1 cellular context compared by ENCODE assay signal in the genomic region with DNA sequence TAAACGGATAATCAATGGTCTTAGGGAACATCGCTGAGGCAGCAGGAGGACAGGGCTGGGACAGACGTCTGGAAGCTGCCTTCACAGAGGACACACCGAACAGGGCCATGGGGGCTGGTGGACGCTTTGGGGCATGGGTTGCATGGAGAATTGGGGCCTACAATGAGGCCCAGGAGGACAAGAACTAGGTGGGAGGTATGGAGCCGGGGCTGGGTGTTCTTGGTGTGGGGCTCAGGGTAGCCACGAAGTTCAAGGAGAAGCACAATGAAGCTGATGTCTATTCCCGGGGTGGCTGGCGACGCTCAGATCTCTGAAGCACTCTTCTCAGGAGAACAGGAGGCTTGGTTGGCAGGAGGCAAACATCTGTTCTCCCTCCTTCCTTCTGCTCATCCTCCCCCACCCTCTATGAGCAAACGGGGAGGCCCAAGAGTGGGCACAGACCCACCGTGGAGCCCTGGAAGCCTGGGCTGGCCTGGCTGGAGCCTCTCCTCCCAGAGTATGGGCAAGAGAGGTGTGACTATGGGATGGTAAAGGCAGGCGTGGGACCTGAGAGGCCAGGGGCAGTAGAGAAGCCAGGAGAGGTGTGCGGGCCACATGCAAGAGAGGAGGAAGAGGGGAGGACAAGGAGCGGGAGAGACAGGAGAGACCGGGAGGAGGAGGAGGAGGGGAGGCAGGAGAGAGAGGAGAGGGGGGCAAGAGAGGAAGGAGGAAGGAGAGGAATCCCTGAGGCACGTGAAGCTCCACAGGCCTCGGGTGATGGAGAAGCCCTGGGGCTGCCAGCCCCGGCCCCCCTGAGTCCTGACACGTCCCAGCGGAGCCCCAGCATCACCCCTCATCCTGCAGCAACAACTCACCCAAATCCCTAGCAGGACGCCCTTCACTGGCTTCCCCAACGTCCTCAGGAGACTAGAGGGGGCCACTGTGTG.
A peak's percentile ranks its signal among the peaks of the same experiment; 100 is the strongest.
TF ChIP-seq lines count a peak whose summit lies in the region.

No MANE protein-coding gene starts in this region.

TF ChIP-seq in K562, 482 proteins besides CTCF, POLR2A, EP300 and RAD21 (continued from another document):
- TF ChIP-seq PRDM10 (IDR thresholded peaks at IDR 0.05; ENCODE audit: partially characterized antibody), result peak; percentile 29
- TF ChIP-seq, protein P1, sequence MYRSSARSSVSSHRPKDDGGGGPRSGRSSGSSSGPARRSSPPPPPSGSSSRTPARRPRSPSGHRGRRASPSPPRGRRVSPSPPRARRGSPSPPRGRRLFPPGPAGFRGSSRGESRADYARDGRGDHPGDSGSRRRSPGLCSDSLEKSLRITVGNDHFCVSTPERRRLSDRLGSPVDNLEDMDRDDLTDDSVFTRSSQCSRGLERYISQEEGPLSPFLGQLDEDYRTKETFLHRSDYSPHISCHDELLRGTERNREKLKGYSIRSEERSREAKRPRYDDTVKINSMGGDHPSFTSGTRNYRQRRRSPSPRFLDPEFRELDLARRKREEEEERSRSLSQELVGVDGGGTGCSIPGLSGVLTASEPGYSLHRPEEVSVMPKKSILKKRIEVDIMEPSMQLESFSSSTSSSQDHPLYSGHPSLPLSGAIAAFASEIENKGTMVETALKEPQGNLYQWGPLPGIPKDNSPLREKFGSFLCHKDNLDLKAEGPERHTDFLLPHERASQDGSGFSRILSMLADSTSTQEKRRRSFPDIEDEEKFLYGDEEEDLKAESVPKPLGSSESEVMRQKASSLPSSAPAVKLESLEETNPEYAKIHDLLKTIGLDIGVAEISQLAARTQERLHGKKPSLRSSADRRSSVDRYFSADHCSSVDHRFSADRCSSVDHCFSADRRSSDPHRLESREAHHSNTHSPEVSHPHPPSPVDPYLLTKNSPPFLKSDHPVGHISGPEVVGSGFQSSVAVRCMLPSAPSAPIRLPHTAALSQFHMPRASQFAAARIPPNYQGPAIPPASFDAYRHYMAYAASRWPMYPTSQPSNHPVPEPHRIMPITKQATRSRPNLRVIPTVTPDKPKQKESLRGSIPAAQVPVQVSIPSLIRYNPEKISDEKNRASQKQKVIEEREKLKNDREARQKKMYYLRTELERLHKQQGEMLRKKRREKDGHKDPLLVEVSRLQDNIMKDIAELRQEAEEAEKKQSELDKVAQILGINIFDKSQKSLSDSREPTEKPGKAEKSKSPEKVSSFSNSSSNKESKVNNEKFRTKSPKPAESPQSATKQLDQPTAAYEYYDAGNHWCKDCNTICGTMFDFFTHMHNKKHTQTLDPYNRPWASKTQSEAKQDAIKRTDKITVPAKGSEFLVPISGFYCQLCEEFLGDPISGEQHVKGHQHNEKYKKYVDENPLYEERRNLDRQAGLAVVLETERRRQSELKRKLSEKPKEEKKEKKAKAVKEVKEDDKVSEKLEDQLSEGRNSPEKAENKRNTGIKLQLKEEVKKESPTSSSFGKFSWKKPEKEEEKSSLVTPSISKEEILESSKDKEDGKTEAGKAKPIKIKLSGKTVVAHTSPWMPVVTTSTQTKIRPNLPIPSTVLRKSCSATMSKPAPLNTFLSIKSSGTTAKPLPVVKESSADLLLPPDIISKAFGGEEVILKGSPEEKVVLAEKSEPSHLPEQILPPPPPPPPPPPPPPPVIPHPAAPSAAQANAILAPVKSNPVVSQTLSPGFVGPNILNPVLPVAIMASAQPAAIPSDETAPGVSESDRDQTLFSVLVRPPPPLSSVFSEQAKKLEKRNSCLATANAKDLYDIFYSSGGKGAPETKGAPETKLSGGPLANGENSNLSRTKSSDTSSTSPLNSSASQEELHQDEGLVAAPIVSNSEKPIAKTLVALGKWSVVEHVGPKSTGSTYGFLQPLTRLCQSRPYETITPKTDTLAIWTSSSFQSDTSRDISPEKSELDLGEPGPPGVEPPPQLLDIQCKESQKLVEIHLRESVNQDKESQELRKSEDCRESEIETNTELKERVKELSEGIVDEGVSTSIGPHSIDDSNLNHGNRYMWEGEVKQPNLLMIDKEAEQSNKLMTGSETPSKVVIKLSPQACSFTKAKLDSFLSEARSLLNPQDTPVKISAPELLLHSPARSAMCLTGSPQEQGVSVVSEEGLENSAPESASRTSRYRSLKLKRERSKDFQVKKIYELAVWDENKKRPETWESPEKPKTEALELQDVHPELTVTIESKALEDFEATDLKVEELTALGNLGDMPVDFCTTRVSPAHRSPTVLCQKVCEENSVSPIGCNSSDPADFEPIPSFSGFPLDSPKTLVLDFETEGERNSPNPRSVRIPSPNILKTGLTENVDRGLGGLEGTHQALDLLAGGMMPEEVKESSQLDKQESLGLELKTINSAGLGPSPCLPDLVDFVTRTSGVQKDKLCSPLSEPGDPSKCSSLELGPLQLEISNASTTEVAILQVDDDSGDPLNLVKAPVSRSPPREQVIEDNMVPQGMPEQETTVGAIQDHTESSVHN (IDR thresholded peaks at IDR 0.05; ENCODE audit: borderline replicate concordance in 1 of 2, low read depth in 1 of 2), result no peak
